8 cellular contexts compared by ENCODE assay signal in genomic region chr19:47227347-47228167, GRCh38. TPM values are rescaled to one million over a fixed set of nuclear protein-coding genes. Genes with fewer than 3 reads are reported as not detected.
DNase-seq lines count a peak whose midpoint lies in the region; ATAC-seq and TF ChIP-seq lines count a peak whose summit lies in the region.

No MANE protein-coding gene starts in this region.

- H3K27ac ChIP-seq in left ventricle myocardium inferior (replicated peaks): peak overlapping the region; percentile 100
- peak overlapping the region; percentile 100 for H3K27ac ChIP-seq in parathyroid adenoma

- ATAC-seq in HG03457 (IDR thresholded peaks at IDR 0.05; ENCODE audit: unreplicated experiment): no peak

- H2AFZ ChIP-seq in parathyroid adenoma: peak overlapping the region; percentile 58

- peak overlapping the region; percentile 99 for H3K4me3 ChIP-seq in left ventricle myocardium inferior
- H3K4me3 ChIP-seq in parathyroid adenoma (ENCODE audit: low read depth, low read length): peak overlapping the region; percentile 92

- H3K9me3 ChIP-seq in left ventricle myocardium inferior (replicated peaks) (no peaks in the 10 kb centered on the region), parathyroid adenoma (ENCODE audit: control insufficient read depth, low read length) (no peaks in the 10 kb centered on the region)

- H3K79me2 ChIP-seq in parathyroid adenoma: no peaks in the 10 kb centered on the region

- POLR2A ChIA-PET in HEK293T (lab: Yijun Ruan, JAX): interaction anchor here (0.6 to 2.7 kb wide), 4 partner anchors 16 to 849 kb away, joined by 3 to 42 read pairs (median 18); no protein-coding TSS in a partner anchor

- H3K9ac ChIP-seq in parathyroid adenoma: peak overlapping the region; percentile 96

- TF ChIP-seq CTCF in left ventricle myocardium inferior (IDR thresholded peaks at IDR 0.05; ENCODE audit: borderline replicate concordance): no peak
- TF ChIP-seq CTCF in parathyroid adenoma (IDR thresholded peaks at IDR 0.05): no peak

- peak overlapping the region; percentile 86 for H3K4me2 ChIP-seq in parathyroid adenoma (ENCODE audit: low read length)

- H3K4me1 ChIP-seq in left ventricle myocardium inferior (peaks cover 65% of the 10 kb centered on the region), parathyroid adenoma (peaks cover 15% of the 10 kb centered on the region)

- CTCF ChIA-PET in HEK293T (lab: Yijun Ruan, JAX): interaction anchor here (0.6 kb wide), 1 partner anchor 102 kb away, joined by 5 read pairs; no protein-coding TSS in a partner anchor

- H3K36me3 ChIP-seq in left ventricle myocardium inferior: peaks cover 15% of the 10 kb centered on the region
- H3K36me3 ChIP-seq in parathyroid adenoma (ENCODE audit: control insufficient read depth, insufficient read depth, low read length): no peaks in the 10 kb centered on the region

- DNase-seq in D341Med (ENCODE audit: low spot score) (peak; percentile 61), HEK293T (ENCODE audit: extremely low spot score) (peak; percentile 60), OCI-M2 (lab: John Stamatoyannopoulos, UW; ENCODE audit: unreplicated experiment) (peak; percentile 96), amniotic epithelial cell (ENCODE audit: low read depth) (peak; percentile 92), left ventricle myocardium inferior (peak; percentile 93), NCI-H187 treated with DMSO at 0.1 percent for 48 hours (lab: John Stamatoyannopoulos, UW) (no peak)

- intact Hi-C loops in left ventricle myocardium inferior (cut with micrococcal nuclease): no loop called here

- H3K27me3 ChIP-seq in left ventricle myocardium inferior (ENCODE audit: low read depth) (no peaks in the 10 kb centered on the region), parathyroid adenoma (ENCODE audit: control insufficient read depth, insufficient read depth, low read length) (no peaks in the 10 kb centered on the region)

TF ChIP-seq in HEK293T, 16 proteins besides CTCF, POLR2A, EP300 and RAD21:
- TF ChIP-seq SUZ12 (IDR thresholded peaks at IDR 0.05) (no peak), PKNOX1 (IDR thresholded peaks at IDR 0.05) (no peak), FOXA1 (IDR thresholded peaks at IDR 0.05) (no peak), FOXK2 (IDR thresholded peaks at IDR 0.05) (no peak)

RNA-seq across cellular contexts. Expression of gene BBC3, which starts 3.4 kb away (rescaled TPM):
- total RNA-seq in left ventricle myocardium inferior: 3.9 TPM

RNA-seq across cellular contexts. Expression of gene CCDC9, which starts 28.8 kb away (rescaled TPM):
- 21.6 TPM for total RNA-seq in left ventricle myocardium inferior

RNA-seq across cellular contexts. Expression of gene INAFM1, which starts 47.1 kb away (rescaled TPM):
- 12.2 TPM for total RNA-seq in left ventricle myocardium inferior
